In genomic region chr4:184275766-184276165, GRCh38 we compare ENCODE assay signal across 21 cellular contexts. TPM values are rescaled to one million over a fixed set of nuclear protein-coding genes. Genes with fewer than 3 reads are reported as not detected.
DNase-seq lines count a peak whose midpoint lies in the region; ATAC-seq and TF ChIP-seq lines count a peak whose summit lies in the region.
"Had no signal": no experiment of that assay in that cellular context is flagged by ENCODE, and none has a peak within 500 bp of the region (broad histone marks: within the 10 kb centered on the region; RNA-seq: fewer than 3 reads in every experiment).

No MANE protein-coding gene starts in this region.

- H2BK15ac ChIP-seq in IMR-90 (ENCODE audit: low read depth, low read length), result no peak overlapping the region

- H2BK120ac ChIP-seq in IMR-90 (ENCODE audit: low read depth, low read length), result no peak overlapping the region

- WGBS in IMR-90 (ENCODE audit: extremely low coverage in 2 of 2, insufficient read length in 1 of 2), 2 experiments, result no CpG with 5 or more reads among the region's 2 CpGs
- 65 to 88% methylated on average over 2 of the region's 2 CpGs for WGBS in body of pancreas, 2 donors

- no peak overlapping the region for H2AFZ ChIP-seq in IMR-90 (replicated peaks; ENCODE audit: low read length, poor library complexity)

- no peaks in the 10 kb centered on the region; the same call in 1 of the 2 replicates for H3K9me3 ChIP-seq in IMR-90 (ENCODE audit: control insufficient read depth, insufficient read depth, low read length)
- H3K9me3 ChIP-seq in body of pancreas, result no peaks in the 10 kb centered on the region
- no peaks in the 10 kb centered on the region for H3K9me3 ChIP-seq in gastrocnemius medialis

- ATAC-seq in IMR-90 (ENCODE audit: low read depth) (no peak), body of pancreas (peak; percentile 53), sciatic nerve (no peak), gastrocnemius medialis (no peak), HG03460 (IDR thresholded peaks at IDR 0.05; ENCODE audit: unreplicated experiment) (no peak), HG03571 (IDR thresholded peaks at IDR 0.05; ENCODE audit: unreplicated experiment) (no peak)
- ATAC-seq in activated naive CD4-positive, alpha-beta T cell treated with anti-CD3 and anti-CD28 coated beads, Interleukin-2, amount 50 U/mL, for 72 hours, result no peak

- no peak overlapping the region for H4K91ac ChIP-seq in IMR-90 (ENCODE audit: insufficient read depth, low read depth, low read length)

- H3K4me2 ChIP-seq in IMR-90 (ENCODE audit: low read depth, low read length), result no peak overlapping the region
- H3K4me2 ChIP-seq: BLaER1 had no signal

- no peak overlapping the region for H3K14ac ChIP-seq in IMR-90 (replicated peaks; ENCODE audit: low read depth, low read length)

- no peak for TF ChIP-seq POLR2A in IMR-90 (IDR thresholded peaks at IDR 0.05; ENCODE audit: low read depth, low read length)
- TF ChIP-seq POLR2A in body of pancreas (IDR thresholded peaks at IDR 0.05), result no peak
- no peak for TF ChIP-seq POLR2A in gastrocnemius medialis (IDR thresholded peaks at IDR 0.05)

- peaks cover 8 to 38% of the 10 kb centered on the region in 2 donors for H3K9me3 Mint-ChIP-seq in activated naive CD4-positive, alpha-beta T cell treated with anti-CD3 and anti-CD28 coated beads, Interleukin-2, amount 50 U/mL, for 72 hours

- no peak overlapping the region for H3K4ac ChIP-seq in IMR-90 (ENCODE audit: low read depth, low read length)

- dilution Hi-C loops in IMR-90 (cut with HindIII; ENCODE audit: low sequenced_read_pairs, unreplicated experiment), result no loop called here

- in situ Hi-C loops in Caki2 (cut with HindIII; ENCODE audit: low pct_unique_long_range_greater_than_20kb, low sequenced_read_pairs) (no loop called here), IMR-90 (cut with MboI; ENCODE audit: low sequenced_read_pairs) (no loop called here), gastrocnemius medialis (cut with MboI; ENCODE audit: low sequenced_read_pairs in 4 of 4) (no loop called here)

- no peak overlapping the region for H3K4me3 ChIP-seq in IMR-90 (ENCODE audit: insufficient read depth, low read depth, low read length)
- no peak overlapping the region for H3K4me3 ChIP-seq in body of pancreas
- H3K4me3 ChIP-seq in gastrocnemius medialis, result no peak overlapping the region
- H3K4me3 ChIP-seq: BLaER1, SK-N-MC had no signal

- TF ChIP-seq CTCF in IMR-90 (conservative IDR thresholded peaks at IDR 0.05; ENCODE audit: low read depth, low read length) (no peak), body of pancreas (IDR thresholded peaks at IDR 0.05) (no peak), gastrocnemius medialis (IDR thresholded peaks at IDR 0.05 in 4 of 5, conservative IDR thresholded peaks at IDR 0.05 in 1 of 5) (no peak)

- no peak overlapping the region for H3K23ac ChIP-seq in IMR-90 (ENCODE audit: low read depth, low read length)

- H2BK20ac ChIP-seq in IMR-90 (ENCODE audit: low read depth, low read length), result no peak overlapping the region

- no peak for TF ChIP-seq RAD21 in IMR-90 (IDR thresholded peaks at IDR 0.05; ENCODE audit: low read length)

- BruUV-seq in IMR-90 (replicated peaks; lab: Mats Ljungman, UMichigan), result no TSS peak

- H3K79me1 ChIP-seq in IMR-90 (ENCODE audit: low read depth in 1 of 2, low read length in 2 of 2), result no peaks in the 10 kb centered on the region

- peak; percentile 16 for DNase-seq in Caki2 (ENCODE audit: low read depth)
- peak; percentile 33 for DNase-seq in IMR-90
- no peak for DNase-seq in body of pancreas
- DNase-seq in sciatic nerve (ENCODE audit: low spot score), result peak; percentile 22
- DNase-seq in gastrocnemius medialis, result no peak
- no peak for DNase-seq in activated naive CD4-positive, alpha-beta T cell treated with anti-CD3 and anti-CD28 coated beads, Interleukin-2, amount 50 U/mL, for 72 hours (ENCODE audit: low spot score in 2 of 2)
- DNase-seq: Calu3; CD4-positive, alpha-beta memory T cell; H7; NCI-H1092 treated with DMSO at 0.1 percent for 48 hours; NCI-H2081 treated with DMSO at 0.1 percent for 48 hours; NCI-H510A; NCI-H748 treated with DMSO at 0.1 percent for 48 hours; SHP77 had no signal

- POLR2A ChIA-PET in IMR-90 (lab: Charles Lee; ENCODE audit: unreplicated experiment), result no interaction called here

- H2BK5ac ChIP-seq in IMR-90 (ENCODE audit: low read depth, low read length, poor library complexity, severe bottlenecking), result no peak overlapping the region

- intact Hi-C loops in IMR-90 (cut with micrococcal nuclease) (no loop called here), body of pancreas (cut with DNase I) (no loop called here), sciatic nerve (cut with DNase I) (no loop called here), gastrocnemius medialis (cut with DNase I; ENCODE audit: low total_unique reads) (no loop called here)

- H3K9ac ChIP-seq in IMR-90 (ENCODE audit: low read depth, low read length), result no peak overlapping the region
- H3K9ac ChIP-seq: BLaER1 had no signal

- H3K56ac ChIP-seq in IMR-90 (ENCODE audit: extremely low read depth, insufficient read depth, low read length), result no peak overlapping the region

- no peak overlapping the region for H3K18ac ChIP-seq in IMR-90 (ENCODE audit: low read depth, low read length)

- no peak overlapping the region for H2AK5ac ChIP-seq in IMR-90 (ENCODE audit: low read depth, low read length)

- no peaks in the 10 kb centered on the region for H4K20me1 ChIP-seq in IMR-90 (ENCODE audit: insufficient read depth, low read length)
- H4K20me1 ChIP-seq: BLaER1 had no signal

- no peak overlapping the region for H2AK9ac ChIP-seq in IMR-90 (replicated peaks; ENCODE audit: low read depth, low read length, poor library complexity)

- no peak overlapping the region for H4K8ac ChIP-seq in IMR-90 (ENCODE audit: low read depth in 2 of 2, low read length in 2 of 2)

- CTCF ChIA-PET in IMR-90 (lab: Yijun Ruan, JAX), result no interaction called here

- no peaks in the 10 kb centered on the region for H3K9me1 ChIP-seq in IMR-90 (ENCODE audit: insufficient read depth, low read length)

- H3K36me3 ChIP-seq in IMR-90 (ENCODE audit: control insufficient read depth, insufficient read depth, low read length), result no peaks in the 10 kb centered on the region
- no peaks in the 10 kb centered on the region for H3K36me3 ChIP-seq in body of pancreas (replicated peaks in 1 of 2; ENCODE audit: insufficient read depth in 1 of 2, low read depth in 2 of 2)
- H3K36me3 ChIP-seq in gastrocnemius medialis, result no peaks in the 10 kb centered on the region
- H3K36me3 ChIP-seq: BLaER1 had no signal

- no peak overlapping the region for H3K27ac Mint-ChIP-seq in activated naive CD4-positive, alpha-beta T cell treated with anti-CD3 and anti-CD28 coated beads, Interleukin-2, amount 50 U/mL, for 72 hours

- H3K27ac ChIP-seq in IMR-90 (ENCODE audit: insufficient read depth, low read length), result no peak overlapping the region
- H3K27ac ChIP-seq in body of pancreas, result no peak overlapping the region
- no peak overlapping the region for H3K27ac ChIP-seq in gastrocnemius medialis
- H3K27ac ChIP-seq: BLaER1, SK-N-MC had no signal

- H3K27me3 ChIP-seq in IMR-90 (ENCODE audit: control insufficient read depth, insufficient read depth, low read length), result no peaks in the 10 kb centered on the region
- H3K27me3 ChIP-seq in body of pancreas, result no peaks in the 10 kb centered on the region
- no peaks in the 10 kb centered on the region for H3K27me3 ChIP-seq in gastrocnemius medialis
- H3K27me3 ChIP-seq: BLaER1 had no signal

- H3K36me3 Mint-ChIP-seq in activated naive CD4-positive, alpha-beta T cell treated with anti-CD3 and anti-CD28 coated beads, Interleukin-2, amount 50 U/mL, for 72 hours, result peaks cover 10 to 55% of the 10 kb centered on the region in 2 donors

- H4K5ac ChIP-seq in IMR-90 (ENCODE audit: low read depth, low read length), result no peak overlapping the region

- H3K4me1 ChIP-seq in IMR-90 (ENCODE audit: control insufficient read depth, insufficient read depth, low read length), result peaks cover 9% of the 10 kb centered on the region
- H3K4me1 ChIP-seq in body of pancreas, result no peaks in the 10 kb centered on the region
- no peaks in the 10 kb centered on the region for H3K4me1 ChIP-seq in gastrocnemius medialis

TF ChIP-seq in IMR-90, 13 proteins besides CTCF, POLR2A, EP300 and RAD21:
- no peak for TF ChIP-seq NFE2L2 (IDR thresholded peaks at IDR 0.05; ENCODE audit: low read depth, low read length)

RNA-seq across cellular contexts. Expression of gene ENPP6, which starts 58.1 kb away (rescaled TPM):
- 0.03 TPM in 1 of 2 replicates, not detected in the other for total RNA-seq in Caki2 (2014; rRNA removed; shearing (Covaris generic); ENCODE audit: low replicate concordance)
- not detected in 2 replicates for total RNA-seq in IMR-90 (2012; rRNA removed)
- polyA plus RNA-seq in IMR-90 (2012; rRNA removed), result not detected in 2 replicates
- not detected in 2 replicates for polyA plus RNA-seq in IMR-90 (2012; cell fraction: cytosol; rRNA removed)
- polyA plus RNA-seq in IMR-90 (2012; cell fraction: nucleus; rRNA removed; ENCODE audit: low replicate concordance), result not detected in 2 replicates
- total RNA-seq in body of pancreas, result not detected
- total RNA-seq in sciatic nerve, result 24.6 TPM
- under 1 TPM in 3 of 4 donors, not detected in 1; 0.07 to 0.56 (median 0.20) TPM for total RNA-seq in gastrocnemius medialis
- under 1 TPM; 0.07 to 0.47 TPM for total RNA-seq in activated naive CD4-positive, alpha-beta T cell treated with anti-CD3 and anti-CD28 coated beads, Interleukin-2, amount 50 U/mL, for 72 hours
- total RNA-seq: A673; Calu3; CD4-positive, alpha-beta memory T cell; H7; LHCN-M2; OCI-LY7 had no signal
- polyA plus RNA-seq: CD4-positive, alpha-beta memory T cell had no signal

Comparison
In these comparisons a context has a peak if more than half of its experiments do, and no peak if none do; other contexts are left out.
1. DNase-seq: peak in Caki2 (single experiment), IMR-90 (single experiment) and sciatic nerve (single experiment); none in body of pancreas (0 of 4), gastrocnemius medialis (0 of 2) and activated naive CD4-positive, alpha-beta T cell treated with anti-CD3 and anti-CD28 coated beads, Interleukin-2, amount 50 U/mL, for 72 hours (0 of 2).
2. RNA of gene ENPP6, which starts 58.1 kb away (total RNA-seq): 24.6 TPM in sciatic nerve (single experiment); 0.07 to 0.47 TPM in activated naive CD4-positive, alpha-beta T cell treated with anti-CD3 and anti-CD28 coated beads, Interleukin-2, amount 50 U/mL, for 72 hours, 0.07 to 0.56 TPM in gastrocnemius medialis, 0.03 TPM in Caki2, not detected in IMR-90 and not detected in body of pancreas; every median in the first group is over 10 times any median in the second.